In genomic region chr1:86450847-86451246, GRCh38 we compare ENCODE assay signal across 33 cellular contexts. TPM values are rescaled to one million over a fixed set of nuclear protein-coding genes. Genes with fewer than 3 reads are reported as not detected.
"Had no signal": no experiment of that assay in that cellular context is flagged by ENCODE, and none has a peak within 500 bp of the region (broad histone marks: within the 10 kb centered on the region; RNA-seq: fewer than 3 reads in every experiment).

No MANE protein-coding gene starts in this region.

- H3K9me3 ChIP-seq: ascending aorta, spleen, thoracic aorta, uterus had no signal

- H3K4me3 ChIP-seq: ascending aorta, coronary artery, spleen, thoracic aorta, uterus had no signal

- H3K36me3 ChIP-seq: ascending aorta, spleen, thoracic aorta, uterus had no signal

- H3K36me3 Mint-ChIP-seq: activated CD4-positive, alpha-beta memory T cell treated with anti-CD3 and anti-CD28 coated beads for 36 hours; activated naive CD4-positive, alpha-beta T cell treated with anti-CD3 and anti-CD28 coated beads, Interleukin-2, amount 10 ng/mL, durations not matched to agents 7 days and 5 days; activated naive CD8-positive, alpha-beta T cell treated with anti-CD3 and anti-CD28 coated beads, Interleukin-2, amount 10 ng/mL, durations not matched to agents 7 days and 5 days; brain had no signal

- H3K27ac ChIP-seq: ascending aorta, coronary artery, spleen, thoracic aorta, uterus had no signal

- DNase-seq: activated CD4-positive, alpha-beta memory T cell treated with anti-CD3 and anti-CD28 coated beads for 36 hours; activated CD4-positive, alpha-beta T cell treated with anti-CD3 and anti-CD28 coated beads, Interleukin-2, amount 10 ng/mL, durations not matched to agents 24 days and 14 days; activated CD4-positive, CD25-positive, alpha-beta regulatory T cell treated with anti-CD3 and anti-CD28 coated beads, Interleukin-2, amount 50 U/mL, for 72 hours; activated CD8-positive, alpha-beta memory T cell treated with anti-CD3 and anti-CD28 coated beads, Interleukin-2, amount 50 U/mL, for 4 hours; activated gamma-delta T cell; activated naive CD4-positive, alpha-beta T cell treated with anti-CD3 and anti-CD28 coated beads, Interleukin-2, amount 10 ng/mL, durations not matched to agents 7 days and 5 days; activated naive CD8-positive, alpha-beta T cell treated with anti-CD3 and anti-CD28 coated beads, Interleukin-2, amount 10 ng/mL, durations not matched to agents 7 days and 5 days; activated T-cell treated with anti-CD3 and anti-CD28 coated beads, Interleukin-2, amount 50 U/mL, for 1 hour; effector memory CD8-positive, alpha-beta T cell; head of caudate nucleus; hippocampal formation; left cardiac atrium; left ventricle myocardium superior; posterior cingulate gyrus; right cardiac atrium; spleen; stimulated activated CD4-positive, alpha-beta T cell treated with anti-CD3 and anti-CD28 coated beads, Interleukin-2, amount 100 ng/mL, for 48 hours; trophoblast cell; uterus had no signal

- H3K4me1 Mint-ChIP-seq: activated CD4-positive, alpha-beta T cell treated with anti-CD3 and anti-CD28 coated beads, Interleukin-2, amount 10 ng/mL, durations not matched to agents 24 days and 14 days; activated naive CD4-positive, alpha-beta T cell treated with anti-CD3 and anti-CD28 coated beads, Interleukin-2, amount 10 ng/mL, durations not matched to agents 7 days and 5 days; activated naive CD8-positive, alpha-beta T cell treated with anti-CD3 and anti-CD28 coated beads, Interleukin-2, amount 10 ng/mL, durations not matched to agents 7 days and 5 days; brain; nephron had no signal

- H3K27me3 Mint-ChIP-seq: activated CD4-positive, alpha-beta memory T cell treated with anti-CD3 and anti-CD28 coated beads for 36 hours; activated naive CD4-positive, alpha-beta T cell treated with anti-CD3 and anti-CD28 coated beads, Interleukin-2, amount 10 ng/mL, durations not matched to agents 7 days and 5 days; brain; stimulated activated naive CD8-positive, alpha-beta T cell treated with anti-CD3 and anti-CD28 coated beads, Interleukin-15, Interleukin-2, amounts not matched to agents 100 ng/mL and 50 ng/mL, for 24 hours had no signal

- H3K4me3 Mint-ChIP-seq: activated CD4-positive, alpha-beta memory T cell treated with anti-CD3 and anti-CD28 coated beads for 36 hours; activated CD4-positive, alpha-beta T cell treated with anti-CD3 and anti-CD28 coated beads, Interleukin-2, amount 10 ng/mL, durations not matched to agents 24 days and 14 days; activated naive CD4-positive, alpha-beta T cell treated with anti-CD3 and anti-CD28 coated beads, Interleukin-2, amount 10 ng/mL, durations not matched to agents 7 days and 5 days; activated naive CD8-positive, alpha-beta T cell treated with anti-CD3 and anti-CD28 coated beads, Interleukin-2, amount 10 ng/mL, durations not matched to agents 7 days and 5 days; activated T-helper 1 cell treated with anti-CD3 and anti-CD28 coated beads, Interleukin-12 subunit alpha, Interleukin-12 subunit beta, Interleukin-2, Interleukin-4 antibody, amounts not matched to agents 30 ng/mL and 10 ng/mL and 1 ng/mL, durations not matched to agents 14 hours and 24 hours and 36 hours; brain; effector memory CD8-positive, alpha-beta T cell; nephron; stimulated activated naive CD8-positive, alpha-beta T cell treated with anti-CD3 and anti-CD28 coated beads, Interleukin-15, Interleukin-2, amounts not matched to agents 100 ng/mL and 50 ng/mL, for 24 hours had no signal

- H3K27me3 ChIP-seq: ascending aorta, spleen, uterus had no signal

- H3K9me3 Mint-ChIP-seq: activated CD4-positive, alpha-beta memory T cell treated with anti-CD3 and anti-CD28 coated beads for 36 hours; activated CD4-positive, alpha-beta T cell treated with anti-CD3 and anti-CD28 coated beads, Interleukin-2, amount 10 ng/mL, durations not matched to agents 24 days and 14 days; activated naive CD4-positive, alpha-beta T cell treated with anti-CD3 and anti-CD28 coated beads, Interleukin-2, amount 10 ng/mL, durations not matched to agents 7 days and 5 days; activated naive CD8-positive, alpha-beta T cell treated with anti-CD3 and anti-CD28 coated beads, Interleukin-2, amount 10 ng/mL, durations not matched to agents 7 days and 5 days; activated T-helper 1 cell treated with anti-CD3 and anti-CD28 coated beads, Interleukin-12 subunit alpha, Interleukin-12 subunit beta, Interleukin-2, Interleukin-4 antibody, amounts not matched to agents 30 ng/mL and 10 ng/mL and 1 ng/mL, durations not matched to agents 14 hours and 24 hours and 36 hours; brain; effector memory CD8-positive, alpha-beta T cell; nephron; stimulated activated naive CD8-positive, alpha-beta T cell treated with anti-CD3 and anti-CD28 coated beads, Interleukin-15, Interleukin-2, amounts not matched to agents 100 ng/mL and 50 ng/mL, for 24 hours had no signal

- H3K27ac Mint-ChIP-seq: activated CD4-positive, alpha-beta memory T cell treated with anti-CD3 and anti-CD28 coated beads for 36 hours; activated CD4-positive, alpha-beta T cell treated with anti-CD3 and anti-CD28 coated beads, Interleukin-2, amount 10 ng/mL, durations not matched to agents 24 days and 14 days; activated naive CD4-positive, alpha-beta T cell treated with anti-CD3 and anti-CD28 coated beads, Interleukin-2, amount 10 ng/mL, durations not matched to agents 7 days and 5 days; activated naive CD8-positive, alpha-beta T cell treated with anti-CD3 and anti-CD28 coated beads, Interleukin-2, amount 10 ng/mL, durations not matched to agents 7 days and 5 days; activated T-helper 1 cell treated with anti-CD3 and anti-CD28 coated beads, Interleukin-12 subunit alpha, Interleukin-12 subunit beta, Interleukin-2, Interleukin-4 antibody, amounts not matched to agents 30 ng/mL and 10 ng/mL and 1 ng/mL, durations not matched to agents 14 hours and 24 hours and 36 hours; brain; effector memory CD8-positive, alpha-beta T cell; nephron; stimulated activated naive CD8-positive, alpha-beta T cell treated with anti-CD3 and anti-CD28 coated beads, Interleukin-15, Interleukin-2, amounts not matched to agents 100 ng/mL and 50 ng/mL, for 24 hours had no signal

- ATAC-seq: effector memory CD8-positive, alpha-beta T cell; left cardiac atrium; left ventricle myocardium superior; right cardiac atrium had no signal

- H3K4me1 ChIP-seq: ascending aorta, spleen, uterus had no signal

RNA-seq across cellular contexts. Expression of gene CLCA1, which starts 17.9 kb away (rescaled TPM):
- total RNA-seq: activated CD4-positive, alpha-beta memory T cell treated with anti-CD3 and anti-CD28 coated beads for 36 hours; activated CD4-positive, alpha-beta T cell treated with anti-CD3 and anti-CD28 coated beads, Interleukin-2, amount 10 ng/mL, durations not matched to agents 24 days and 14 days; activated CD8-positive, alpha-beta memory T cell treated with anti-CD3 and anti-CD28 coated beads for 36 hours; activated naive CD8-positive, alpha-beta T cell treated with anti-CD3 and anti-CD28 coated beads, Interleukin-2, amount 10 ng/mL, durations not matched to agents 7 days and 5 days; activated T-helper 1 cell treated with anti-CD3 and anti-CD28 coated beads, Interleukin-12 subunit alpha, Interleukin-12 subunit beta, Interleukin-2, Interleukin-4 antibody, amounts not matched to agents 30 ng/mL and 10 ng/mL and 1 ng/mL, durations not matched to agents 14 hours and 24 hours and 36 hours; ascending aorta; cardiac septum; fibroblast of lung; left cardiac atrium; left ventricle myocardium superior; lung microvascular endothelial cell; osteoblast; right cardiac atrium; spleen; thoracic aorta had no signal
- polyA plus RNA-seq: right cardiac atrium had no signal

RNA-seq across cellular contexts. Expression of gene CLCA2, which starts 26.9 kb away (rescaled TPM):
- total RNA-seq: activated CD4-positive, alpha-beta memory T cell treated with anti-CD3 and anti-CD28 coated beads for 36 hours; activated CD4-positive, alpha-beta T cell treated with anti-CD3 and anti-CD28 coated beads, Interleukin-2, amount 10 ng/mL, durations not matched to agents 24 days and 14 days; activated CD8-positive, alpha-beta memory T cell treated with anti-CD3 and anti-CD28 coated beads for 36 hours; activated naive CD8-positive, alpha-beta T cell treated with anti-CD3 and anti-CD28 coated beads, Interleukin-2, amount 10 ng/mL, durations not matched to agents 7 days and 5 days; activated T-helper 1 cell treated with anti-CD3 and anti-CD28 coated beads, Interleukin-12 subunit alpha, Interleukin-12 subunit beta, Interleukin-2, Interleukin-4 antibody, amounts not matched to agents 30 ng/mL and 10 ng/mL and 1 ng/mL, durations not matched to agents 14 hours and 24 hours and 36 hours; ascending aorta; cardiac septum; cerebellum; left ventricle myocardium superior; lung microvascular endothelial cell; mucosa of gallbladder; right cardiac atrium; spleen; uterus had no signal
- polyA plus RNA-seq: right cardiac atrium had no signal
